Comparison of ENCODE assay signal across 1 cellular context in the genomic region with DNA sequence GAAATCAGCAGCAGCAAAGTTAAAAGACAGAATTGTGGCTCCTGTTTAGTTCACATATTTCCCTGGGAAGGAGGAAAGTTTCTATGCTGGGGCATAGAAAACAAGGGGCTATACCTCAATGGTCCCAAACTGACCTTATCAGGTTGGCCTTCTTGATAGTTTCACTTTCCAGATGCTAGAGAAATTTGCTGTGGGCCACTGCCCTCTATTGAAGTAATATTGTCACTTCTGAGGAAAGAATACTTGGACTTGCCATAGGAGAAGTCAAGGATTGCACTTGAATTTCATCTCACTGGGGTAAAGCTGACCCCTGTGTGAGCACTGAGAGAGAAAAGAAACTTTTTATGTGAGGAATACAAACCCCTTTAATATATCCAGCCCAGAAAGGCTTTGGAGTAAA.
TF ChIP-seq lines count a peak whose summit lies in the region.

No MANE protein-coding gene starts in this region.

TF ChIP-seq in IMR-90, 13 proteins besides CTCF, POLR2A, EP300 and RAD21 (continued from another document):
- TF ChIP-seq, protein P1, sequence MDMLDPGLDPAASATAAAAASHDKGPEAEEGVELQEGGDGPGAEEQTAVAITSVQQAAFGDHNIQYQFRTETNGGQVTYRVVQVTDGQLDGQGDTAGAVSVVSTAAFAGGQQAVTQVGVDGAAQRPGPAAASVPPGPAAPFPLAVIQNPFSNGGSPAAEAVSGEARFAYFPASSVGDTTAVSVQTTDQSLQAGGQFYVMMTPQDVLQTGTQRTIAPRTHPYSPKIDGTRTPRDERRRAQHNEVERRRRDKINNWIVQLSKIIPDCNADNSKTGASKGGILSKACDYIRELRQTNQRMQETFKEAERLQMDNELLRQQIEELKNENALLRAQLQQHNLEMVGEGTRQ (IDR thresholded peaks at IDR 0.05; ENCODE audit: low read depth, low read length) = no peak
- TF ChIP-seq RFX5 (IDR thresholded peaks at IDR 0.05; ENCODE audit: low read depth, low read length) (no peak), BHLHE40 (IDR thresholded peaks at IDR 0.05; ENCODE audit: low read depth, low read length) (no peak)
TF ChIP-seq in IMR-90: peak in this region for 0.
